8 cellular contexts compared by ENCODE assay signal in genomic region chr5:177719989-177720388, GRCh38.
A peak's percentile ranks its signal among the peaks of the same experiment; 100 is the strongest.
DNase-seq lines count a peak whose midpoint lies in the region; ATAC-seq, FAIRE-seq and TF ChIP-seq lines count a peak whose summit lies in the region.
"Not testable (repeated sequence)": the region's sequence is repeated elsewhere in the genome, so short reads cannot be mapped to it uniquely, and the experiment has no call there.

No MANE protein-coding gene starts in this region.

- in situ Hi-C loops in gastrocnemius medialis (cut with MboI; ENCODE audit: low sequenced_read_pairs in 4 of 4), result not testable (repeated sequence)

- ATAC-seq in left lung (peak; percentile 69), lower lobe of right lung (peak; percentile 73 to 76), lung (ENCODE audit: insufficient read depth, low FRiP score) (peak; percentile 34), omental fat pad (ENCODE audit: low FRiP score) (peak; percentile 69), psoas muscle (peak in 3 of 4 donors; percentile 65 to 91 (median 68)), gastrocnemius medialis (peak; percentile 76 to 85), upper lobe of right lung (peak; percentile 65)

- H3K9me3 ChIP-seq in left lung; lower lobe of right lung; lung (ENCODE audit: control insufficient read depth in 2 of 2, insufficient read depth in 1 of 2, low read length in 1 of 2); psoas muscle; gastrocnemius medialis; upper lobe of right lung: not testable (repeated sequence)

- not testable (repeated sequence) for TF ChIP-seq POLR2A in gastrocnemius medialis (IDR thresholded peaks at IDR 0.05)

- not testable (repeated sequence) for H3K4me1 ChIP-seq in left lung; lower lobe of right lung; lung (ENCODE audit: control insufficient read depth in 2 of 2, insufficient read depth in 2 of 2, low read length in 2 of 2); psoas muscle; gastrocnemius medialis; upper lobe of right lung

- H3K36me3 ChIP-seq in left lung; lower lobe of right lung; lung (ENCODE audit: control insufficient read depth in 2 of 2, insufficient read depth in 2 of 2, low read length in 2 of 2); psoas muscle (ENCODE audit: insufficient read depth in 1 of 2, low read depth in 1 of 2); gastrocnemius medialis; upper lobe of right lung: not testable (repeated sequence)

- WGBS in lung, 2 donors, result no CpG with 5 or more reads among the region's 8 CpGs
- WGBS in psoas muscle, 3 donors, result no CpG with 5 or more reads among the region's 8 CpGs

- H3K27ac ChIP-seq in left lung; lower lobe of right lung; lung (ENCODE audit: low read depth in 1 of 2, low read length in 1 of 2); psoas muscle; gastrocnemius medialis; upper lobe of right lung: not testable (repeated sequence)

- H3K4me3 ChIP-seq in left lung, lower lobe of right lung, lung, psoas muscle, gastrocnemius medialis, upper lobe of right lung: not testable (repeated sequence)

- not testable (repeated sequence) for DNase-seq in left lung; lower lobe of right lung; lung (ENCODE audit: low spot score); omental fat pad (ENCODE audit: low spot score); psoas muscle; gastrocnemius medialis; upper lobe of right lung

- FAIRE-seq in endometrium (lab: Jason Lieb, UNC), result peak; percentile 72

- intact Hi-C loops in left lung (cut with DNase I); lower lobe of right lung (cut with DNase I); psoas muscle (cut with DNase I); gastrocnemius medialis (cut with DNase I; ENCODE audit: low total_unique reads); upper lobe of right lung (cut with DNase I): not testable (repeated sequence)

- TF ChIP-seq CTCF in left lung (IDR thresholded peaks at IDR 0.05); lower lobe of right lung (IDR thresholded peaks at IDR 0.05); lung (IDR thresholded peaks at IDR 0.05; ENCODE audit: control extremely low read depth, extremely low read depth); omental fat pad (IDR thresholded peaks at IDR 0.05); psoas muscle (IDR thresholded peaks at IDR 0.05); gastrocnemius medialis (IDR thresholded peaks at IDR 0.05 in 4 of 5, conservative IDR thresholded peaks at IDR 0.05 in 1 of 5); upper lobe of right lung (IDR thresholded peaks at IDR 0.05): not testable (repeated sequence)

- H3K27me3 ChIP-seq in left lung; lower lobe of right lung (ENCODE audit: low read depth); lung (ENCODE audit: control insufficient read depth, insufficient read depth); psoas muscle (ENCODE audit: insufficient read depth in 3 of 3, low read length in 2 of 3); gastrocnemius medialis; upper lobe of right lung: not testable (repeated sequence)
